Comparison of ENCODE assay signal across 9 cellular contexts in genomic region chr20:46683939-46684750, GRCh38. TPM values are rescaled to one million over a fixed set of nuclear protein-coding genes. Genes with fewer than 3 reads are reported as not detected.
A peak's percentile ranks its signal among the peaks of the same experiment; 100 is the strongest.
DNase-seq lines count a peak whose midpoint lies in the region; ATAC-seq and TF ChIP-seq lines count a peak whose summit lies in the region.
"Had no signal": no experiment of that assay in that cellular context is flagged by ENCODE, and none has a peak within 500 bp of the region (broad histone marks: within the 10 kb centered on the region; RNA-seq: fewer than 3 reads in every experiment).

No MANE protein-coding gene starts in this region.

- no peak for TF ChIP-seq CTCF in foreskin keratinocyte (conservative IDR thresholded peaks at IDR 0.05)

- H3K27ac ChIP-seq in foreskin keratinocyte, result peak overlapping the region; percentile 93

- peak; percentile 86 for ATAC-seq in foreskin keratinocyte

- no peaks in the 10 kb centered on the region for H3K27me3 ChIP-seq in foreskin keratinocyte

- no peaks in the 10 kb centered on the region for H3K4me1 ChIP-seq in foreskin keratinocyte

- intact Hi-C loops in posterior vena cava (cut with DNase I), result no loop called here

- DNase-seq in DMS53 (lab: John Stamatoyannopoulos, UW), result peak; percentile 89
- peak; percentile 57 for DNase-seq in SHP77 treated with DMSO at 0.1 percent for 48 hours (lab: John Stamatoyannopoulos, UW)
- peak; percentile 59 to 83 for DNase-seq in foreskin keratinocyte
- DNase-seq in posterior vena cava (ENCODE audit: low spot score), result peak; percentile 85
- DNase-seq in activated T-cell treated with anti-CD3 and anti-CD28 coated beads, Interleukin-2, amount 50 U/mL, for 48 hours, result no peak
- DNase-seq in H4 (ENCODE audit: low spot score), result no peak
- DNase-seq in NCI-H128 (lab: John Stamatoyannopoulos, UW; ENCODE audit: unreplicated experiment), result no peak
- DNase-seq in amniotic stem cell (lab: John Stamatoyannopoulos, UW), result no peak

RNA-seq across cellular contexts. Expression of gene TP53RK, which starts 5.1 kb away (rescaled TPM):
- total RNA-seq in foreskin keratinocyte (13.9 and 14.2 TPM in 2 replicates), posterior vena cava (10 to 100 TPM in 1 of 2 donors, 1 to 10 TPM in 1; 9.5 to 12.4 TPM)
- 12.9 and 13.2 TPM in 2 replicates for polyA plus RNA-seq in foreskin keratinocyte
- total RNA-seq in H4 (2014; rRNA removed; shearing (Covaris generic)), result 15.7 and 17.0 TPM in 2 replicates

RNA-seq across cellular contexts. Expression of gene SLC2A10, which starts 25.3 kb away (rescaled TPM):
- total RNA-seq in foreskin keratinocyte, result 0.11 and 0.37 TPM in 2 replicates
- polyA plus RNA-seq in foreskin keratinocyte, result 0.11 and 0.18 TPM in 2 replicates
- total RNA-seq in posterior vena cava, result 10 to 100 TPM; 14.2 to 19.2 TPM
- total RNA-seq in H4 (2014; rRNA removed; shearing (Covaris generic)), result 3.2 and 3.9 TPM in 2 replicates

RNA-seq across cellular contexts. Expression of gene SLC13A3, which starts 32.9 kb away (rescaled TPM):
- 3.1 and 5.1 TPM in 2 replicates for total RNA-seq in foreskin keratinocyte
- 4.6 and 5.3 TPM in 2 replicates for polyA plus RNA-seq in foreskin keratinocyte
- total RNA-seq in posterior vena cava, result 1 to 10 TPM; 1.7 to 2.3 TPM
- 0.12 TPM in 1 of 2 replicates, not detected in the other for total RNA-seq in H4 (2014; rRNA removed; shearing (Covaris generic))
- total RNA-seq: activated naive CD4-positive, alpha-beta T cell treated with anti-CD3 and anti-CD28 coated beads, Interleukin-2, amount 50 U/mL, for 72 hours had no signal

Comparison
In these comparisons a context has a peak if more than half of its experiments do, and no peak if none do; other contexts are left out.
1. DNase-seq: peak in DMS53 (single experiment), SHP77 treated with DMSO at 0.1 percent for 48 hours (single experiment), foreskin keratinocyte (2 of 2) and posterior vena cava (single experiment); none in activated T-cell treated with anti-CD3 and anti-CD28 coated beads, Interleukin-2, amount 50 U/mL, for 48 hours (0 of 2), H4 (single experiment), NCI-H128 (single experiment) and amniotic stem cell (single experiment).